Comparison of ENCODE assay signal across 16 cellular contexts in the genomic region with DNA sequence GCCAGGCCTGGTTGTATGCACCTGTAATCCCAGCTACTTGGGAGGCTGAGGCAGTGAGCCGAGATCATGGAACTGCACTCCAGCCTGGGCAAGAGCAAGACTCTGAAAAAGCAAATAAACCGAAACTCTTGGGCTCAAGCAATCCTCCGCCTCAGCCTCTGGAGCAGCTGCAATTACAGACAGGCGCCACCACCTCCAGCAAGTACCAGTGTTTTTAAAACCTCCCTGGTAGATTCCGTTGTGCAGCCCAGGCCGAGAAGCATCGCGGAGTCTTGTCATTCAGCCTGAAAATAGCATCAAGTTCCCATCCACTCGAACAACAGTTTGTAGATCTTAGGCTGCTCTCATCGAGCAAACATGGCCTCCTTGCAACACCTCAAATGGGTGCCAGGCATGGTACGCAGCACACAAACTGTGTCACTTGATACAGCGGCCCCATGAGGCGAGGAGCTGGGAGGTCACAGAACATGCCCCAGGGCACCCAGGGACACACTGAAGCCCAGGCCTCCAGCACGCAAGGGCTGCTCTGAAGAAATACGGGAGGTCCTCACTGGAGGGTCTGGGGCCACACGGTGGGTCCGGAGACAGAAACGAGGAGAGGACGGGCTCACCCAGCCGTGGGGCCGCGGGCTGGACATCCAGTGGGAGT. TPM values are rescaled to one million over a fixed set of nuclear protein-coding genes. Genes with fewer than 3 reads are reported as not detected.
DNase-seq lines count a peak whose midpoint lies in the region; ATAC-seq and TF ChIP-seq lines count a peak whose summit lies in the region.
"Had no signal": no experiment of that assay in that cellular context is flagged by ENCODE, and none has a peak within 500 bp of the region (broad histone marks: within the 10 kb centered on the region; RNA-seq: fewer than 3 reads in every experiment).

No MANE protein-coding gene starts in this region.

- H3K4me1 Mint-ChIP-seq in T-helper 1 cell treated with Interleukin-12 subunit alpha and Interleukin-12 subunit beta and Interleukin-4 antibody, amounts not matched to agents 30 μg/mL and 1 μg/mL, for 36 hours (ENCODE audit: low read depth), result peaks cover 29% of the 10 kb centered on the region

- H3K27ac Mint-ChIP-seq in T-helper 1 cell treated with Interleukin-12 subunit alpha and Interleukin-12 subunit beta and Interleukin-4 antibody, amounts not matched to agents 30 μg/mL and 1 μg/mL, for 36 hours, result peak overlapping the region; percentile 45
- H3K27ac Mint-ChIP-seq: activated CD4-positive, alpha-beta T cell treated with anti-CD3 and anti-CD28 coated beads, Interleukin-2, amount 10 ng/mL, durations not matched to agents 7 days and 5 days; HFFc6 had no signal

- ATAC-seq in PC-3 (no peak), GM18909 (IDR thresholded peaks at IDR 0.05; ENCODE audit: poor library complexity, unreplicated experiment) (no peak)

- no peak overlapping the region for H2AFZ ChIP-seq in PC-3 (ENCODE audit: low read length)

- H3K4me2 ChIP-seq in PC-3 (ENCODE audit: low read length), result no peak overlapping the region

- H3K4me3 Mint-ChIP-seq in T-helper 1 cell treated with Interleukin-12 subunit alpha and Interleukin-12 subunit beta and Interleukin-4 antibody, amounts not matched to agents 30 μg/mL and 1 μg/mL, for 36 hours, result no peak overlapping the region
- H3K4me3 Mint-ChIP-seq: activated CD4-positive, alpha-beta T cell treated with anti-CD3 and anti-CD28 coated beads, Interleukin-2, amount 10 ng/mL, durations not matched to agents 7 days and 5 days; HFFc6 had no signal

- H3K36me3 Mint-ChIP-seq in T-helper 1 cell treated with Interleukin-12 subunit alpha and Interleukin-12 subunit beta and Interleukin-4 antibody, amounts not matched to agents 30 μg/mL and 1 μg/mL, for 36 hours (ENCODE audit: low read depth), result peaks cover 48% of the 10 kb centered on the region

- H3K4me1 ChIP-seq in PC-3 (ENCODE audit: insufficient read depth, low read length), result peaks cover 13% of the 10 kb centered on the region
- peaks cover 12% of the 10 kb centered on the region for H3K4me1 ChIP-seq in cardiac muscle cell (ENCODE audit: low read depth)

- CTCF ChIA-PET in PC-3 (lab: Charles Lee), result interaction anchor here (0.6 kb wide), 1 partner anchor 38 kb away, joined by 3 read pairs; no protein-coding TSS in a partner anchor

- no peaks in the 10 kb centered on the region for H3K27me3 Mint-ChIP-seq in T-helper 1 cell treated with Interleukin-12 subunit alpha and Interleukin-12 subunit beta and Interleukin-4 antibody, amounts not matched to agents 30 μg/mL and 1 μg/mL, for 36 hours (ENCODE audit: low read depth)
- H3K27me3 Mint-ChIP-seq: activated CD4-positive, alpha-beta T cell treated with anti-CD3 and anti-CD28 coated beads, Interleukin-2, amount 10 ng/mL, durations not matched to agents 7 days and 5 days had no signal

- no peaks in the 10 kb centered on the region for H3K9me3 ChIP-seq in PC-3 (ENCODE audit: low read length)
- no peaks in the 10 kb centered on the region for H3K9me3 ChIP-seq in cardiac muscle cell (ENCODE audit: low read depth)
- H3K9me3 ChIP-seq: spleen, tibial nerve had no signal

- no peaks in the 10 kb centered on the region for H3K9me3 Mint-ChIP-seq in T-helper 1 cell treated with Interleukin-12 subunit alpha and Interleukin-12 subunit beta and Interleukin-4 antibody, amounts not matched to agents 30 μg/mL and 1 μg/mL, for 36 hours
- H3K9me3 Mint-ChIP-seq: activated CD4-positive, alpha-beta T cell treated with anti-CD3 and anti-CD28 coated beads, Interleukin-2, amount 10 ng/mL, durations not matched to agents 7 days and 5 days; HFFc6 had no signal

- no peak overlapping the region for H3K9ac ChIP-seq in PC-3 (ENCODE audit: low read length)

- H3K36me3 ChIP-seq in PC-3 (ENCODE audit: low read depth, low read length) (0 out of 2 replicates have a peak, but pooled peaks cover 2% of the 10 kb centered on the region), cardiac muscle cell (no peaks in the 10 kb centered on the region)

- BruUV-seq in PC-3 (replicated peaks; lab: Mats Ljungman, UMichigan), result TSS peak; percentile 6

- DNase-seq in T-helper 1 cell, result no peak
- no peak for DNase-seq in PC-3
- DNase-seq in cardiac muscle cell (ENCODE audit: low read depth in 1 of 2, low spot score in 1 of 2), result no peak
- peak; percentile 79 for DNase-seq in posterior vena cava (ENCODE audit: low spot score)
- no peak for DNase-seq in islet precursor cell
- no peak for DNase-seq in dermis blood vessel endothelial cell
- DNase-seq: activated CD4-positive, alpha-beta T cell treated with anti-CD3 and anti-CD28 coated beads, Interleukin-2, amount 10 ng/mL, durations not matched to agents 7 days and 5 days; activated effector memory CD4-positive, alpha-beta T cell treated with Interleukin-2 at 50 U/mL for 16 hours; Calu3; HFFc6; spleen had no signal

- H3K4me3 ChIP-seq in PC-3 (ENCODE audit: low read length), result no peak overlapping the region
- no peak overlapping the region for H3K4me3 ChIP-seq in cardiac muscle cell
- H3K4me3 ChIP-seq: spleen, tibial nerve had no signal

- POLR2A ChIA-PET in PC-3 (lab: Charles Lee; ENCODE audit: unreplicated experiment), result no interaction called here

- TF ChIP-seq CTCF in PC-3 (conservative IDR thresholded peaks at IDR 0.05; ENCODE audit: low read depth, low read length) (no peak), cardiac muscle cell (IDR thresholded peaks at IDR 0.05; ENCODE audit: low read depth, low read length) (no peak)

- H3K27me3 ChIP-seq in PC-3 (ENCODE audit: low read length) (no peaks in the 10 kb centered on the region), cardiac muscle cell (no peaks in the 10 kb centered on the region)
- H3K27me3 ChIP-seq: spleen, tibial nerve had no signal

- no peaks in the 10 kb centered on the region for H3K9me2 ChIP-seq in PC-3 (replicated peaks; ENCODE audit: low read length)

- H3K27ac ChIP-seq in PC-3 (ENCODE audit: low read length) (no peak overlapping the region), cardiac muscle cell (peak overlapping the region; percentile 60)
- H3K27ac ChIP-seq: epithelial cell of prostate, spleen had no signal

- H3F3A ChIP-seq in PC-3 (ENCODE audit: low read length, unreplicated experiment), result no peaks in the 10 kb centered on the region

- no peaks in the 10 kb centered on the region for H4K20me1 ChIP-seq in PC-3 (ENCODE audit: low read length)

- H3K79me2 ChIP-seq in PC-3 (ENCODE audit: low read length), result no peaks in the 10 kb centered on the region

- intact Hi-C loops in PC-3 (cut with micrococcal nuclease), result no loop called here
- intact Hi-C loops in posterior vena cava (cut with DNase I), result loop anchor here (5.0 kb wide), 2 partner anchors 67 to 142 kb away; no protein-coding TSS in a partner anchor

RNA-seq across cellular contexts. Expression of gene TMC6, which starts 18.1 kb away (rescaled TPM):
- 97.3 and 138 TPM in 2 replicates for total RNA-seq in PC-3 (2014; rRNA removed)
- total RNA-seq in cardiac muscle cell, result 83.0 and 144 TPM in 2 replicates
- 85.4 and 128 TPM in 2 replicates for polyA plus RNA-seq in cardiac muscle cell
- total RNA-seq in posterior vena cava, result 10 to 100 TPM; 35.6 to 37.4 TPM
- 69.6 and 70.2 TPM in 2 replicates for total RNA-seq in dermis blood vessel endothelial cell

RNA-seq across cellular contexts. Expression of gene TMC8, which starts 20.1 kb away (rescaled TPM):
- total RNA-seq in PC-3 (2014; rRNA removed) (4.6 and 5.3 TPM in 2 replicates), cardiac muscle cell (0.42 and 1.1 TPM in 2 replicates), posterior vena cava (10 to 100 TPM in 1 of 2 donors, 1 to 10 TPM in 1; 6.4 to 15.7 TPM), dermis blood vessel endothelial cell (0.14 and 0.34 TPM in 2 replicates)
- polyA plus RNA-seq in cardiac muscle cell, result 1.8 and 3.1 TPM in 2 replicates
- total RNA-seq: HFFc6 had no signal

RNA-seq across cellular contexts. Expression of gene C17orf99, which starts 35.7 kb away (rescaled TPM):
- 3.2 TPM in 1 of 2 replicates, not detected in the other for total RNA-seq in PC-3 (2014; rRNA removed)
- not detected in 2 replicates for total RNA-seq in cardiac muscle cell
- polyA plus RNA-seq in cardiac muscle cell, result not detected in 2 replicates
- total RNA-seq in posterior vena cava, result not detected
- not detected in 2 replicates for total RNA-seq in dermis blood vessel endothelial cell
- total RNA-seq: A673; activated CD4-positive, alpha-beta T cell treated with anti-CD3 and anti-CD28 coated beads, Interleukin-2, amount 10 ng/mL, durations not matched to agents 7 days and 5 days; Calu3; HFFc6; tibial nerve had no signal

RNA-seq across cellular contexts. Expression of gene SYNGR2, which starts 57.9 kb away (rescaled TPM):
- total RNA-seq in PC-3 (2014; rRNA removed) (213 and 220 TPM in 2 replicates), cardiac muscle cell (107 and 126 TPM in 2 replicates), posterior vena cava (10 to 100 TPM; 44.5 to 58.1 TPM), dermis blood vessel endothelial cell (48.0 and 54.0 TPM in 2 replicates)
- polyA plus RNA-seq in cardiac muscle cell, result 262 and 269 TPM in 2 replicates
